Comparison of ENCODE assay signal across 9 cellular contexts in the genomic region with DNA sequence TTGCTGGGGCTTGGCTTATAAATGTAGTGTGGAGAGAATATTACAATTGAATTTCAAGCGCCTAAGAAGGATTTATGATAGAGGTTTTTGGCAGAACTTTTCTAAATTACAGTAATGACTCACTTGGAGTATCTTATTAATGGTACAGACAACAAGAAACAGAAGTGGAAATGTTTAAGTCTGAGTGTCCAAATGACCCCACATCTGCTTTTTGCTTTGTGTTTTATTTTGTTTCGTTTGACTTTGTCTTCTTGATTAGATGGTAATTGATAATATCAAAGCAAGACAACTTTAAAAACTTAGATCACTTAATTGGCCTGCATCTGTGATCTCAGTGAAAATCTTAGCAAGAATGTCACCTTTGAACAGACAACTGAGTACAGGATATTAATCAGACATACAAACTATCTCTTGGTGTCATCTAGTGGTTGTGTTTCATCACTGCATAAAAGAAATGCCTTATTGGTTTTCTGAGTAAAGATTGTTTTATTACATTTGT.
A peak's percentile ranks its signal among the peaks of the same experiment; 100 is the strongest.
DNase-seq lines count a peak whose midpoint lies in the region; ATAC-seq, FAIRE-seq and TF ChIP-seq lines count a peak whose summit lies in the region.
"Had no signal": no experiment of that assay in that cellular context is flagged by ENCODE, and none has a peak within 500 bp of the region (broad histone marks: within the 10 kb centered on the region; RNA-seq: fewer than 3 reads in every experiment).

No MANE protein-coding gene starts in this region.

- TF ChIP-seq CTCF in A549 (IDR thresholded peaks at IDR 0.05): no peak; the same call in 2 of the 3 replicates
- TF ChIP-seq CTCF in H9 (conservative IDR thresholded peaks at IDR 0.05): peak; percentile 60
- peak; percentile 63 for TF ChIP-seq CTCF in OCI-LY7 (conservative IDR thresholded peaks at IDR 0.05; ENCODE audit: low read length)
- TF ChIP-seq CTCF in fibroblast of the aortic adventitia (IDR thresholded peaks at IDR 0.05; ENCODE audit: insufficient read depth, low read length): peak; percentile 23
- TF ChIP-seq CTCF in activated CD8-positive, alpha-beta T cell treated with anti-CD3 and anti-CD28 coated beads for 36 hours (IDR thresholded peaks at IDR 0.05): no peak

- TF ChIP-seq POLR2A in A549 (IDR thresholded peaks at IDR 0.05; ENCODE audit: low read length): no peak

- FAIRE-seq in A549 (lab: Jason Lieb, UNC): no peak

- no peaks in the 10 kb centered on the region for H3K27me3 ChIP-seq in H9 (ENCODE audit: insufficient read depth, low read length)

- intact Hi-C loops in OCI-LY7 (cut with micrococcal nuclease; ENCODE audit: unreplicated experiment): no loop called here
- intact Hi-C loops in activated CD8-positive, alpha-beta T cell treated with anti-CD3 and anti-CD28 coated beads for 36 hours (cut with micrococcal nuclease): no loop called here

- H2BK15ac ChIP-seq in H9 (ENCODE audit: low read depth, low read length): no peak overlapping the region

- H3K4ac ChIP-seq in H9 (ENCODE audit: low read depth, low read length): no peak overlapping the region

- no peaks in the 10 kb centered on the region for H3K79me2 ChIP-seq in H9 (ENCODE audit: insufficient read depth, low read length)
- no peaks in the 10 kb centered on the region for H3K79me2 ChIP-seq in OCI-LY7 (ENCODE audit: insufficient read depth, low read depth, low read length)

- H3T11ph ChIP-seq in H9 (ENCODE audit: low read length): no peak overlapping the region

- WGBS in A549 (ENCODE audit: missing lambda C conversion rate): under 1% methylated on average over 2 of the region's 2 CpGs
- WGBS in H9 (ENCODE audit: extremely low coverage, insufficient read length, low lambda C conversion rate): no CpG with 5 or more reads among the region's 2 CpGs

- H3K23ac ChIP-seq in H9 (ENCODE audit: insufficient read length, low read depth, low read length): no peak overlapping the region

- no peak overlapping the region for H2BK5ac ChIP-seq in H9 (ENCODE audit: insufficient read length, low read length)

- H3K9me3 ChIP-seq in A549 (no peaks in the 10 kb centered on the region), H9 (ENCODE audit: control insufficient read depth, low read depth, low read length) (no peaks in the 10 kb centered on the region), OCI-LY7 (ENCODE audit: low read length) (no peaks in the 10 kb centered on the region)

- no peak overlapping the region for H3K18ac ChIP-seq in H9 (ENCODE audit: insufficient read length, low read depth, low read length)

- TF ChIP-seq RAD21 in A549 (conservative IDR thresholded peaks at IDR 0.05 in 1 of 2, IDR thresholded peaks at IDR 0.05 in 1 of 2): peak; percentile 20 to 26; a peak in 3 of 5 replicates

- no peak overlapping the region for H3K14ac ChIP-seq in H9 (ENCODE audit: insufficient read depth, low read length)

- DNase-seq in A549 (ENCODE audit: low read depth in 1 of 2, low spot score in 1 of 2) (peak in 1 of 2 experiments; percentile 15), H9 (no peak), OCI-LY7 (ENCODE audit: low spot score) (peak; percentile 4), fibroblast of the aortic adventitia (ENCODE audit: low read depth) (peak; percentile 2), iPS-NIHi11 (ENCODE audit: low spot score) (no peak)
- no peak for DNase-seq in activated CD8-positive, alpha-beta T cell treated with anti-CD3 and anti-CD28 coated beads for 36 hours

- H2AFZ ChIP-seq in H9 (ENCODE audit: low read length) (no peak overlapping the region), OCI-LY7 (ENCODE audit: low read length) (no peak overlapping the region)

- H3K4me1 Mint-ChIP-seq in H9: 0 out of 4 replicates have a peak, but pooled peaks cover 0 to 2% of the 10 kb centered on the region in 2 experiments
- H3K4me1 Mint-ChIP-seq in stimulated activated memory B cell treated with anti-CD40 and anti-IgM and Interleukin-4, amounts not matched to agents 10 μg/mL and 1 μg/mL and 100 μg/mL, for 72 hours: no peaks in the 10 kb centered on the region
- H3K4me1 Mint-ChIP-seq in activated CD8-positive, alpha-beta T cell treated with anti-CD3 and anti-CD28 coated beads for 36 hours (ENCODE audit: low read depth): no peaks in the 10 kb centered on the region

- H3K27ac Mint-ChIP-seq in H9: no peak overlapping the region
- H3K27ac Mint-ChIP-seq in stimulated activated memory B cell treated with anti-CD40 and anti-IgM and Interleukin-4, amounts not matched to agents 10 μg/mL and 1 μg/mL and 100 μg/mL, for 72 hours: no peak overlapping the region
- no peak overlapping the region for H3K27ac Mint-ChIP-seq in activated CD8-positive, alpha-beta T cell treated with anti-CD3 and anti-CD28 coated beads for 36 hours
- H3K27ac Mint-ChIP-seq: T-helper 1 cell treated with Interleukin-12 subunit alpha and Interleukin-12 subunit beta and Interleukin-4 antibody, amounts not matched to agents 30 μg/mL and 1 μg/mL, for 36 hours had no signal

- H3K36me3 Mint-ChIP-seq in H9 (ENCODE audit: insufficient read depth in 1 of 3, low read depth in 3 of 3): peaks cover 0 to 4% (median 0%) of the 10 kb centered on the region in 3 experiments; a peak in 1 of 7 replicates
- H3K36me3 Mint-ChIP-seq in stimulated activated memory B cell treated with anti-CD40 and anti-IgM and Interleukin-4, amounts not matched to agents 10 μg/mL and 1 μg/mL and 100 μg/mL, for 72 hours: no peaks in the 10 kb centered on the region
- no peaks in the 10 kb centered on the region for H3K36me3 Mint-ChIP-seq in activated CD8-positive, alpha-beta T cell treated with anti-CD3 and anti-CD28 coated beads for 36 hours (ENCODE audit: low read depth)

- no TSS peak for BruUV-seq in OCI-LY7 (replicated peaks; lab: Mats Ljungman, UMichigan)

- H3K9me3 Mint-ChIP-seq in H9: peaks cover 0 to 5% of the 10 kb centered on the region in 2 experiments; a peak in 4 of 5 replicates
- H3K9me3 Mint-ChIP-seq in stimulated activated memory B cell treated with anti-CD40 and anti-IgM and Interleukin-4, amounts not matched to agents 10 μg/mL and 1 μg/mL and 100 μg/mL, for 72 hours: peaks cover 3% of the 10 kb centered on the region
- peaks cover 1% of the 10 kb centered on the region for H3K9me3 Mint-ChIP-seq in activated CD8-positive, alpha-beta T cell treated with anti-CD3 and anti-CD28 coated beads for 36 hours

- POLR2A ChIA-PET in A549 (lab: Yijun Ruan, JAX): no interaction called here
- POLR2A ChIA-PET in OCI-LY7 (lab: Charles Lee): interaction anchor here (1.0 kb wide), 1 partner anchor 14 kb away, joined by 3 read pairs; no protein-coding TSS in a partner anchor
- POLR2A ChIA-PET in activated CD8-positive, alpha-beta T cell treated with anti-CD3 and anti-CD28 coated beads for 36 hours (lab: Charles Lee): no interaction called here

- H2BK20ac ChIP-seq in H9 (ENCODE audit: low read depth, low read length, poor library complexity, severe bottlenecking): no peak overlapping the region

- H4K20me1 ChIP-seq in H9 (ENCODE audit: control insufficient read depth, insufficient read depth, insufficient read length) (no peaks in the 10 kb centered on the region), OCI-LY7 (ENCODE audit: insufficient read depth, low read length) (no peaks in the 10 kb centered on the region)

- no peak overlapping the region for H4K8ac ChIP-seq in H9 (replicated peaks; ENCODE audit: insufficient read length, low read depth, low read length)

- H4K91ac ChIP-seq in H9 (ENCODE audit: insufficient read length, low read depth, low read length): no peak overlapping the region

- no peak overlapping the region for H3K4me3 Mint-ChIP-seq in H9
- H3K4me3 Mint-ChIP-seq in stimulated activated memory B cell treated with anti-CD40 and anti-IgM and Interleukin-4, amounts not matched to agents 10 μg/mL and 1 μg/mL and 100 μg/mL, for 72 hours: no peak overlapping the region
- no peak overlapping the region for H3K4me3 Mint-ChIP-seq in activated CD8-positive, alpha-beta T cell treated with anti-CD3 and anti-CD28 coated beads for 36 hours
- H3K4me3 Mint-ChIP-seq: T-helper 1 cell treated with Interleukin-12 subunit alpha and Interleukin-12 subunit beta and Interleukin-4 antibody, amounts not matched to agents 30 μg/mL and 1 μg/mL, for 36 hours had no signal

- H2AK5ac ChIP-seq in H9 (ENCODE audit: insufficient read length, low read length): no peak overlapping the region

- ATAC-seq in A549 (no peak), HG03342 (IDR thresholded peaks at IDR 0.05; ENCODE audit: unreplicated experiment) (no peak)
- no peak for ATAC-seq in stimulated activated memory B cell treated with anti-CD40 and anti-IgM and Interleukin-4, amounts not matched to agents 10 μg/mL and 1 μg/mL and 100 μg/mL, for 72 hours
- no peak for ATAC-seq in activated CD8-positive, alpha-beta T cell treated with anti-CD3 and anti-CD28 coated beads for 36 hours

- no peaks in the 10 kb centered on the region for H3K79me1 ChIP-seq in H9 (ENCODE audit: insufficient read depth, low read depth, low read length, poor library complexity, severe bottlenecking)

- H3K27ac ChIP-seq in A549 (no peak overlapping the region), H9 (ENCODE audit: insufficient read length, low read depth, low read length) (no peak overlapping the region), OCI-LY7 (ENCODE audit: low read depth, low read length, poor library complexity, severe bottlenecking) (no peak overlapping the region)

- TF ChIP-seq EP300 in A549 (IDR thresholded peaks at IDR 0.05): no peak

- H3K36me3 ChIP-seq in OCI-LY7 (ENCODE audit: insufficient read depth, low read length): no peaks in the 10 kb centered on the region

- no peaks in the 10 kb centered on the region for H3K4me1 ChIP-seq in A549
- no peaks in the 10 kb centered on the region for H3K4me1 ChIP-seq in H9 (ENCODE audit: insufficient read depth, low read length)
- no peaks in the 10 kb centered on the region for H3K4me1 ChIP-seq in OCI-LY7 (ENCODE audit: insufficient read depth, low read length, poor library complexity, severe bottlenecking)

- H3K9ac ChIP-seq in H9 (ENCODE audit: extremely low read depth, insufficient read length, low read length): no peak overlapping the region

- no peak overlapping the region for H3K4me3 ChIP-seq in A549
- no peak overlapping the region for H3K4me3 ChIP-seq in OCI-LY7 (ENCODE audit: low read depth, low read length, poor library complexity, severe bottlenecking)
- H3K4me3 ChIP-seq in fibroblast of the aortic adventitia (ENCODE audit: low read depth, low read length): no peak overlapping the region

- no peak overlapping the region for H2BK120ac ChIP-seq in H9 (ENCODE audit: low read depth, low read length, poor library complexity, severe bottlenecking)

- H3K4me2 ChIP-seq in A549 (no peak overlapping the region), H9 (ENCODE audit: insufficient read depth, insufficient read length, low read length) (no peak overlapping the region), OCI-LY7 (ENCODE audit: low read length) (no peak overlapping the region)

- H3K9me2 ChIP-seq in OCI-LY7 (ENCODE audit: insufficient read depth, low read length): no peaks in the 10 kb centered on the region

- CTCF ChIA-PET in A549 (lab: Yijun Ruan, JAX) (no interaction called here), OCI-LY7 (lab: Charles Lee; ENCODE audit: unreplicated experiment) (no interaction called here)
- CTCF ChIA-PET in activated CD8-positive, alpha-beta T cell treated with anti-CD3 and anti-CD28 coated beads for 36 hours (lab: Charles Lee): no interaction called here

- no peak overlapping the region for H4K5ac ChIP-seq in H9 (ENCODE audit: insufficient read length, low read depth, low read length)

- H2BK12ac ChIP-seq in H9 (ENCODE audit: insufficient read length, low read depth, low read length): no peak overlapping the region

- no peaks in the 10 kb centered on the region for H3K23me2 ChIP-seq in H9 (ENCODE audit: insufficient read length, low read depth, low read length, poor library complexity, severe bottlenecking)

- H3K56ac ChIP-seq in H9 (ENCODE audit: insufficient read length, low read depth, low read length): no peak overlapping the region

- H3K27me3 Mint-ChIP-seq in H9 (ENCODE audit: low read depth): no peaks in the 10 kb centered on the region
- no peaks in the 10 kb centered on the region for H3K27me3 Mint-ChIP-seq in stimulated activated memory B cell treated with anti-CD40 and anti-IgM and Interleukin-4, amounts not matched to agents 10 μg/mL and 1 μg/mL and 100 μg/mL, for 72 hours
- no peaks in the 10 kb centered on the region for H3K27me3 Mint-ChIP-seq in activated CD8-positive, alpha-beta T cell treated with anti-CD3 and anti-CD28 coated beads for 36 hours

Comparison
In these comparisons a context has a peak if more than half of its experiments do, and no peak if none do; other contexts are left out.
1. DNase-seq: peak in OCI-LY7 (single experiment) and fibroblast of the aortic adventitia (single experiment); none in H9 (single experiment), activated CD8-positive, alpha-beta T cell treated with anti-CD3 and anti-CD28 coated beads for 36 hours (single experiment) and iPS-NIHi11 (single experiment).
2. CTCF ChIP-seq: peak in H9 (single experiment), OCI-LY7 (single experiment) and fibroblast of the aortic adventitia (single experiment); none in A549 (single experiment) and activated CD8-positive, alpha-beta T cell treated with anti-CD3 and anti-CD28 coated beads for 36 hours (single experiment).